14 cellular contexts compared by ENCODE assay signal in genomic region chr11:35275808-35276170, GRCh38.
DNase-seq lines count a peak whose midpoint lies in the region; TF ChIP-seq lines count a peak whose summit lies in the region.
"Had no signal": no experiment of that assay in that cellular context is flagged by ENCODE, and none has a peak within 500 bp of the region (broad histone marks: within the 10 kb centered on the region; RNA-seq: fewer than 3 reads in every experiment).

No MANE protein-coding gene starts in this region.

- TF ChIP-seq CTCF in C4-2B (conservative IDR thresholded peaks at IDR 0.05), result peak; percentile 13; the same call in 1 of the 2 replicates
- no peak for TF ChIP-seq CTCF in esophagus muscularis mucosa (IDR thresholded peaks at IDR 0.05)
- TF ChIP-seq CTCF in Caco-2 (IDR thresholded peaks at IDR 0.05; ENCODE audit: insufficient read depth in 1 of 2, low read depth in 1 of 2, low read length in 1 of 2, severe bottlenecking in 1 of 2, unreplicated experiment in 1 of 2), result no peak

- peaks cover 4% of the 10 kb centered on the region for H3K36me3 Mint-ChIP-seq in activated T-helper 1 cell treated with anti-CD3 and anti-CD28 coated beads, Interleukin-12 subunit alpha, Interleukin-12 subunit beta, Interleukin-2, Interleukin-4 antibody, amounts not matched to agents 30 ng/mL and 10 ng/mL and 1 ng/mL, durations not matched to agents 14 hours and 24 hours and 36 hours (ENCODE audit: low read depth)
- H3K36me3 Mint-ChIP-seq in Caco-2 (ENCODE audit: insufficient read depth, unreplicated experiment), result no peaks in the 10 kb centered on the region

- peaks cover 10 to 24% (median 23%) of the 10 kb centered on the region in 4 donors for H3K4me1 ChIP-seq in esophagus muscularis mucosa
- H3K4me1 ChIP-seq in Caco-2, result no peaks in the 10 kb centered on the region

- TF ChIP-seq POLR2A in esophagus muscularis mucosa (IDR thresholded peaks at IDR 0.05; ENCODE audit: low read depth), result no peak

- WGBS in esophagus muscularis mucosa, result 68% methylated on average over 1 of the region's 1 CpG

- intact Hi-C loops in activated T-helper 1 cell treated with anti-CD3 and anti-CD28 coated beads, Interleukin-12 subunit alpha, Interleukin-12 subunit beta, Interleukin-2, Interleukin-4 antibody, amounts not matched to agents 30 ng/mL and 10 ng/mL and 1 ng/mL, durations not matched to agents 14 hours and 24 hours and 36 hours (cut with micrococcal nuclease), result loop anchor here (10.0 kb wide), 1 partner anchor 1031 kb away; no protein-coding TSS in a partner anchor
- intact Hi-C loops in esophagus muscularis mucosa (cut with DNase I) (no loop called here), Caco-2 (cut with micrococcal nuclease; ENCODE audit: unreplicated experiment) (no loop called here)

- TF ChIP-seq EP300 in esophagus muscularis mucosa (IDR thresholded peaks at IDR 0.05), result no peak

- POLR2A ChIA-PET in Caco-2 (lab: Charles Lee), result no interaction called here

- H3K4me3 ChIP-seq in esophagus muscularis mucosa (no peak overlapping the region), skin epidermis (no peak overlapping the region), Caco-2 (ENCODE audit: low read depth, low read length) (no peak overlapping the region)
- H3K4me3 ChIP-seq: BLaER1, SK-N-MC had no signal

- H3K9me3 ChIP-seq in esophagus muscularis mucosa (no peaks in the 10 kb centered on the region), Caco-2 (no peaks in the 10 kb centered on the region)
- H3K9me3 ChIP-seq: BLaER1 had no signal

- no TSS peak for BruUV-seq in Caco-2 (replicated peaks; lab: Mats Ljungman, UMichigan)

- peaks cover 6% of the 10 kb centered on the region for H3K9me3 Mint-ChIP-seq in activated T-helper 1 cell treated with anti-CD3 and anti-CD28 coated beads, Interleukin-12 subunit alpha, Interleukin-12 subunit beta, Interleukin-2, Interleukin-4 antibody, amounts not matched to agents 30 ng/mL and 10 ng/mL and 1 ng/mL, durations not matched to agents 14 hours and 24 hours and 36 hours
- H3K9me3 Mint-ChIP-seq in Caco-2 (ENCODE audit: unreplicated experiment), result peaks cover 14% of the 10 kb centered on the region

- CTCF ChIA-PET in Caco-2 (lab: Charles Lee), result no interaction called here

- H3K27ac Mint-ChIP-seq in activated T-helper 1 cell treated with anti-CD3 and anti-CD28 coated beads, Interleukin-12 subunit alpha, Interleukin-12 subunit beta, Interleukin-2, Interleukin-4 antibody, amounts not matched to agents 30 ng/mL and 10 ng/mL and 1 ng/mL, durations not matched to agents 14 hours and 24 hours and 36 hours, result peak overlapping the region; percentile 37
- no peak overlapping the region for H3K27ac Mint-ChIP-seq in Caco-2 (ENCODE audit: unreplicated experiment)

- H3K4me1 Mint-ChIP-seq in activated T-helper 1 cell treated with anti-CD3 and anti-CD28 coated beads, Interleukin-12 subunit alpha, Interleukin-12 subunit beta, Interleukin-2, Interleukin-4 antibody, amounts not matched to agents 30 ng/mL and 10 ng/mL and 1 ng/mL, durations not matched to agents 14 hours and 24 hours and 36 hours (ENCODE audit: low read depth), result peaks cover 57% of the 10 kb centered on the region
- peaks cover 6% of the 10 kb centered on the region for H3K4me1 Mint-ChIP-seq in Caco-2 (ENCODE audit: low read depth, unreplicated experiment)

- H3K4me3 Mint-ChIP-seq in activated T-helper 1 cell treated with anti-CD3 and anti-CD28 coated beads, Interleukin-12 subunit alpha, Interleukin-12 subunit beta, Interleukin-2, Interleukin-4 antibody, amounts not matched to agents 30 ng/mL and 10 ng/mL and 1 ng/mL, durations not matched to agents 14 hours and 24 hours and 36 hours, result no peak overlapping the region
- H3K4me3 Mint-ChIP-seq in Caco-2 (ENCODE audit: unreplicated experiment), result no peak overlapping the region

- H3K27me3 ChIP-seq in esophagus muscularis mucosa, result no peaks in the 10 kb centered on the region
- H3K27me3 ChIP-seq in Caco-2 (replicated peaks; ENCODE audit: control insufficient read depth, insufficient read depth, low read length), result no peaks in the 10 kb centered on the region
- H3K27me3 ChIP-seq: BLaER1 had no signal

- peak overlapping the region; percentile 40; the same call in 1 of the 2 replicates for H3K27ac ChIP-seq in C4-2B
- H3K27ac ChIP-seq in esophagus muscularis mucosa (replicated peaks in 1 of 4), result peak overlapping the region; percentile 62 to 71 (median 67)
- peak overlapping the region in 19 of 21 experiments; percentile 31 to 85 (median 73) for H3K27ac ChIP-seq in skin epidermis
- H3K27ac ChIP-seq: BLaER1, SK-N-MC had no signal

- DNase-seq in activated T-helper 1 cell treated with anti-CD3 and anti-CD28 coated beads, Interleukin-12 subunit alpha, Interleukin-12 subunit beta, Interleukin-2, Interleukin-4 antibody, amounts not matched to agents 30 ng/mL and 10 ng/mL and 1 ng/mL, durations not matched to agents 14 hours and 24 hours and 36 hours (ENCODE audit: low spot score), result no peak
- no peak for DNase-seq in esophagus muscularis mucosa (ENCODE audit: extremely low spot score)
- DNase-seq in NCI-H69 (lab: John Stamatoyannopoulos, UW), result no peak
- DNase-seq in Caco-2, result no peak
- DNase-seq in cerebellum (ENCODE audit: low spot score), result no peak
- DNase-seq in iPS-NIHi7 (ENCODE audit: extremely low spot score), result no peak
- DNase-seq: activated CD4-positive, CD25-positive, alpha-beta regulatory T cell; activated T-cell treated with anti-CD3 and anti-CD28 coated beads for 4 hours; Kasumi-1; NK-92 treated with Interleukin-12 subunit alpha and Interleukin-12 subunit beta, amount 100 ng/mL, for 24 hours had no signal

- peaks cover 12% of the 10 kb centered on the region for H3K27me3 Mint-ChIP-seq in activated T-helper 1 cell treated with anti-CD3 and anti-CD28 coated beads, Interleukin-12 subunit alpha, Interleukin-12 subunit beta, Interleukin-2, Interleukin-4 antibody, amounts not matched to agents 30 ng/mL and 10 ng/mL and 1 ng/mL, durations not matched to agents 14 hours and 24 hours and 36 hours (ENCODE audit: insufficient read depth)
- H3K27me3 Mint-ChIP-seq in Caco-2 (ENCODE audit: insufficient read depth, unreplicated experiment), result peaks cover 5% of the 10 kb centered on the region

- H3K36me3 ChIP-seq in esophagus muscularis mucosa (no peaks in the 10 kb centered on the region), Caco-2 (ENCODE audit: control insufficient read depth, insufficient read depth, low read length) (no peaks in the 10 kb centered on the region)
- H3K36me3 ChIP-seq: BLaER1 had no signal
